In genomic region chr4:123350726-123351125, GRCh38 we compare ENCODE assay signal across 31 cellular contexts.
"Had no signal": no experiment of that assay in that cellular context is flagged by ENCODE, and none has a peak within 500 bp of the region (broad histone marks: within the 10 kb centered on the region; RNA-seq: fewer than 3 reads in every experiment).

No MANE protein-coding gene starts in this region.

- ATAC-seq: activated CD4-positive, CD25-positive, alpha-beta regulatory T cell treated with anti-CD3 and anti-CD28 coated beads, Interleukin-2, amount 50 U/mL, for 24 hours; stimulated activated memory B cell treated with anti-CD40 and anti-IgM and Interleukin-4, amounts not matched to agents 10 μg/mL and 1 μg/mL and 100 μg/mL, for 72 hours had no signal

- H3K9me3 ChIP-seq: ascending aorta, colonic mucosa, left lung, neutrophil, ovary, sigmoid colon, thyroid gland, upper lobe of left lung, vagina had no signal

- DNase-seq: activated CD4-positive, alpha-beta T cell treated with anti-CD3 and anti-CD28 coated beads for 48 hours; activated CD4-positive, alpha-beta T cell treated with anti-CD3 and anti-CD28 coated beads, Interleukin-2, amount 50 U/mL, for 48 hours; activated CD8-positive, alpha-beta memory T cell treated with anti-CD3 and anti-CD28 coated beads, Interleukin-2, amount 50 U/mL, for 4 hours; activated gamma-delta T cell; activated naive CD4-positive, alpha-beta T cell treated with anti-CD3 and anti-CD28 coated beads, Interleukin-2, amount 10 ng/mL, durations not matched to agents 7 days and 5 days; activated naive CD8-positive, alpha-beta T cell treated with anti-CD3 and anti-CD28 coated beads, Interleukin-2, amount 10 ng/mL, durations not matched to agents 7 days and 5 days; activated T-cell treated with anti-CD3 and anti-CD28 coated beads, Interleukin-2, amount 50 U/mL, for 1 hour; cerebellar nuclear complex; colonic mucosa; effector CD8-positive, alpha-beta T cell; left lung; ovary; retina; sigmoid colon; stimulated activated CD4-positive, alpha-beta T cell treated with anti-CD3 and anti-CD28 coated beads, Interleukin-4, amount 100 ng/mL, for 4 hours; stimulated activated CD8-positive, alpha-beta memory T cell treated with anti-CD3 and anti-CD28 coated beads, Interleukin-4, amount 100 ng/mL, for 48 hours; stimulated activated naive CD8-positive, alpha-beta T cell treated with anti-CD3 and anti-CD28 coated beads, Interleukin-15, amount 100 ng/mL, for 72 hours; upper lobe of left lung had no signal

- H3K4me3 ChIP-seq: ascending aorta, cardiac muscle cell, colonic mucosa, left lung, lung, ovary, sigmoid colon, thyroid gland, upper lobe of left lung, vagina had no signal

- H3K27ac ChIP-seq: ascending aorta, cardiac muscle cell, colonic mucosa, epithelial cell of prostate, left lung, neutrophil, ovary, sigmoid colon, thyroid gland, upper lobe of left lung, vagina had no signal

- H3K27me3 ChIP-seq: ascending aorta, cardiac muscle cell, colonic mucosa, left lung, neutrophil, ovary, sigmoid colon, thyroid gland, upper lobe of left lung, vagina had no signal

- H3K4me1 ChIP-seq: colonic mucosa had no signal

- H3K36me3 ChIP-seq: ascending aorta, cardiac muscle cell, colonic mucosa, left lung, neutrophil, ovary, sigmoid colon, thyroid gland, upper lobe of left lung, vagina had no signal

- FAIRE-seq: endometrium, frontal cortex, islet of Langerhans, small intestine had no signal
